In genomic region chr4:1362046-1362445, GRCh38 we compare ENCODE assay signal across 22 cellular contexts. TPM values are rescaled to one million over a fixed set of nuclear protein-coding genes. Genes with fewer than 3 reads are reported as not detected.
A peak's percentile ranks its signal among the peaks of the same experiment; 100 is the strongest.
DNase-seq lines count a peak whose midpoint lies in the region; ATAC-seq and TF ChIP-seq lines count a peak whose summit lies in the region.
"Had no signal": no experiment of that assay in that cellular context is flagged by ENCODE, and none has a peak within 500 bp of the region (broad histone marks: within the 10 kb centered on the region; RNA-seq: fewer than 3 reads in every experiment).

No MANE protein-coding gene starts in this region.

- no peak overlapping the region for H3K4me3 ChIP-seq in GM23338
- H3K4me3 ChIP-seq: BLaER1 treated with 17β-estradiol and CSF1 and Interleukin-3, amounts not matched to agents 10 nM and 100 nM; GM12878 had no signal

- no peaks in the 10 kb centered on the region for H3K79me2 ChIP-seq in GM23338 (replicated peaks; ENCODE audit: insufficient read depth)

- H3K27ac Mint-ChIP-seq in GM23338 = 0 out of 2 replicates have a peak overlapping the region, but pooled peaks have one; percentile 6
- peak overlapping the region in 4 of 5 experiments; percentile 1 to 84 (median 33) for H3K27ac Mint-ChIP-seq in brain
- H3K27ac Mint-ChIP-seq: CD14-positive monocyte; CD4-positive, alpha-beta T cell; CD8-positive, alpha-beta memory T cell; H9 had no signal

- H3K4me1 Mint-ChIP-seq in GM23338 (peaks cover 3% of the 10 kb centered on the region; the same call in 2 of the 3 replicates), brain (peaks cover 45% of the 10 kb centered on the region)
- H3K4me1 Mint-ChIP-seq: CD14-positive monocyte; CD8-positive, alpha-beta memory T cell had no signal

- TF ChIP-seq CTCF in GM23338 (conservative IDR thresholded peaks at IDR 0.05; ENCODE audit: low read depth in 2 of 2) (no peak), brain (conservative IDR thresholded peaks at IDR 0.05) (no peak), GM20000 (IDR thresholded peaks at IDR 0.05; ENCODE audit: extremely low read depth, missing control alignments) (no peak)

- H3K4me3 Mint-ChIP-seq in GM23338 (no peak overlapping the region), brain (no peak overlapping the region)
- H3K4me3 Mint-ChIP-seq: CD14-positive monocyte; CD4-positive, alpha-beta T cell; CD8-positive, alpha-beta memory T cell; H9 had no signal

- DNase-seq in NCI-H748 (lab: John Stamatoyannopoulos, UW; ENCODE audit: unreplicated experiment) = peak; percentile 30
- DNase-seq in NCI-H748 treated with DMSO at 0.1 percent for 48 hours (lab: John Stamatoyannopoulos, UW) = no peak
- no peak for DNase-seq in GM23338 (ENCODE audit: low spot score)
- no peak for DNase-seq in GM20000 (ENCODE audit: low spot score)
- DNase-seq in AG08396 (ENCODE audit: low spot score) = no peak
- DNase-seq: AML-193; BE2C; CD4-positive, alpha-beta T cell; CD8-positive, alpha-beta memory T cell; DMS 273 treated with DMSO at 0.1 percent for 48 hours; DMS79; EL; GDM1; H9 had no signal

- H3K36me3 Mint-ChIP-seq in GM23338 (ENCODE audit: low read depth) (peaks cover 7% of the 10 kb centered on the region; the same call in 1 of the 3 replicates), brain (peaks cover 19% of the 10 kb centered on the region)

- no peaks in the 10 kb centered on the region for H3K27me3 ChIP-seq in GM23338 (ENCODE audit: insufficient read depth)
- H3K27me3 ChIP-seq: BE2C had no signal

- no peaks in the 10 kb centered on the region for H4K20me1 ChIP-seq in GM23338 (replicated peaks; ENCODE audit: insufficient read depth)

- ATAC-seq in GM23338 = no peak
- ATAC-seq: GM12878, HCT116 had no signal

- H3K27me3 Mint-ChIP-seq in GM23338 (ENCODE audit: insufficient read depth, low read depth, poor library complexity) (no peaks in the 10 kb centered on the region), brain (no peaks in the 10 kb centered on the region)
- H3K27me3 Mint-ChIP-seq: CD4-positive, alpha-beta T cell; CD8-positive, alpha-beta memory T cell had no signal

- no peak overlapping the region for H2AFZ ChIP-seq in GM23338

- H3K4me1 ChIP-seq in GM23338 (ENCODE audit: insufficient read depth) = no peaks in the 10 kb centered on the region
- H3K4me1 ChIP-seq: BE2C had no signal

- no peaks in the 10 kb centered on the region for H3K36me3 ChIP-seq in GM23338 (ENCODE audit: insufficient read depth)

- no peaks in the 10 kb centered on the region for H3K9me2 ChIP-seq in GM23338 (ENCODE audit: insufficient read depth)

- no peaks in the 10 kb centered on the region; the same call in 2 of the 3 replicates for H3K9me3 Mint-ChIP-seq in GM23338
- H3K9me3 Mint-ChIP-seq in brain = no peaks in the 10 kb centered on the region
- H3K9me3 Mint-ChIP-seq: CD14-positive monocyte; CD4-positive, alpha-beta T cell; CD8-positive, alpha-beta memory T cell; H9 had no signal

- H3F3A ChIP-seq in GM23338 (replicated peaks; ENCODE audit: low read depth) = no peaks in the 10 kb centered on the region

- no peak overlapping the region for H3K4me2 ChIP-seq in GM23338
- H3K4me2 ChIP-seq: BLaER1 treated with 17β-estradiol and CSF1 and Interleukin-3, amounts not matched to agents 10 nM and 100 nM had no signal

- no peak overlapping the region for H3K27ac ChIP-seq in GM23338 (ENCODE audit: low read depth)
- H3K27ac ChIP-seq: 22Rv1; BLaER1 treated with 17β-estradiol and CSF1 and Interleukin-3, amounts not matched to agents 10 nM and 100 nM had no signal

TF ChIP-seq in GM23338, 12 proteins besides CTCF, POLR2A, EP300 and RAD21:
- no peak for TF ChIP-seq JUNB (IDR thresholded peaks at IDR 0.05; ENCODE audit: unreplicated experiment)
- no peak for TF ChIP-seq ETS1 (IDR thresholded peaks at IDR 0.05)
- no peak for TF ChIP-seq NANOG (IDR thresholded peaks at IDR 0.05; ENCODE audit: borderline replicate concordance)

RNA-seq across cellular contexts. Expression of gene UVSSA, which starts 15.0 kb away (rescaled TPM):
- total RNA-seq in GM23338 (2014; rRNA removed; shearing (Covaris generic)) = 11.8 and 27.7 TPM in 2 replicates
- 5.9 and 6.5 TPM in 2 replicates for polyA plus RNA-seq in GM23338 (2016; fragmentation: Nextera tagmentation; extraction: Ambion mirVana)
- polyA plus RNA-seq in brain (ENCODE audit: insufficient read depth, low read depth, low replicate concordance) = 2.7 TPM

RNA-seq across cellular contexts. Expression of gene NKX1-1, which starts 44.2 kb away (rescaled TPM):
- not detected in 2 replicates for total RNA-seq in GM23338 (2014; rRNA removed; shearing (Covaris generic))
- not detected in 2 replicates for polyA plus RNA-seq in GM23338 (2016; fragmentation: Nextera tagmentation; extraction: Ambion mirVana)
- polyA plus RNA-seq in brain (ENCODE audit: insufficient read depth, low read depth, low replicate concordance) = not detected
- total RNA-seq: CD4-positive, alpha-beta T cell; CD8-positive, alpha-beta memory T cell; GM12878; H4; H9 had no signal
- polyA plus RNA-seq: AG04450; CD14-positive monocyte; CD8-positive, alpha-beta memory T cell; GM12878 had no signal
